ENCODE assay signal across 1 cellular context in genomic region chr22:37270928-37271650, GRCh38.
TF ChIP-seq lines count a peak whose summit lies in the region.

No MANE protein-coding gene starts in this region.

TF ChIP-seq in H1, 55 proteins besides CTCF, POLR2A, EP300 and RAD21:
- TF ChIP-seq JUN (IDR thresholded peaks at IDR 0.05; ENCODE audit: low read depth, low read length), result no peak
- no peak for TF ChIP-seq CEBPB (IDR thresholded peaks at IDR 0.05; ENCODE audit: low read depth, low read length)
- TF ChIP-seq TEAD4 (IDR thresholded peaks at IDR 0.05; ENCODE audit: low read depth, low read length), result no peak
- no peak for TF ChIP-seq ATF2 (IDR thresholded peaks at IDR 0.05; ENCODE audit: low read length)
- TF ChIP-seq TAF1 (IDR thresholded peaks at IDR 0.05; ENCODE audit: low read depth, low read length), result no peak
- TF ChIP-seq CBX8 (IDR thresholded peaks at IDR 0.05; ENCODE audit: borderline replicate concordance, low read depth, low read length), result no peak
- TF ChIP-seq CTBP2 (IDR thresholded peaks at IDR 0.05; ENCODE audit: borderline replicate concordance, insufficient read depth, insufficient read length, low read length), result no peak
- no peak for TF ChIP-seq POLR2AphosphoS5 (IDR thresholded peaks at IDR 0.05; ENCODE audit: low read depth, low read length)
- no peak for TF ChIP-seq ASH2L (IDR thresholded peaks at IDR 0.05; ENCODE audit: low read length)
- TF ChIP-seq HDAC6 (IDR thresholded peaks at IDR 0.05; ENCODE audit: low read depth, low read length), result no peak
- TF ChIP-seq SIX5 (IDR thresholded peaks at IDR 0.05; ENCODE audit: low read depth, low read length), result no peak
- TF ChIP-seq SUZ12 (IDR thresholded peaks at IDR 0.05; ENCODE audit: low read length), result no peak
- no peak for TF ChIP-seq ATF3 (IDR thresholded peaks at IDR 0.05; ENCODE audit: insufficient read depth, low read depth, low read length)
- TF ChIP-seq SP2 (IDR thresholded peaks at IDR 0.05; ENCODE audit: low read length), result no peak
